Comparison of ENCODE assay signal across 9 cellular contexts in the genomic region with DNA sequence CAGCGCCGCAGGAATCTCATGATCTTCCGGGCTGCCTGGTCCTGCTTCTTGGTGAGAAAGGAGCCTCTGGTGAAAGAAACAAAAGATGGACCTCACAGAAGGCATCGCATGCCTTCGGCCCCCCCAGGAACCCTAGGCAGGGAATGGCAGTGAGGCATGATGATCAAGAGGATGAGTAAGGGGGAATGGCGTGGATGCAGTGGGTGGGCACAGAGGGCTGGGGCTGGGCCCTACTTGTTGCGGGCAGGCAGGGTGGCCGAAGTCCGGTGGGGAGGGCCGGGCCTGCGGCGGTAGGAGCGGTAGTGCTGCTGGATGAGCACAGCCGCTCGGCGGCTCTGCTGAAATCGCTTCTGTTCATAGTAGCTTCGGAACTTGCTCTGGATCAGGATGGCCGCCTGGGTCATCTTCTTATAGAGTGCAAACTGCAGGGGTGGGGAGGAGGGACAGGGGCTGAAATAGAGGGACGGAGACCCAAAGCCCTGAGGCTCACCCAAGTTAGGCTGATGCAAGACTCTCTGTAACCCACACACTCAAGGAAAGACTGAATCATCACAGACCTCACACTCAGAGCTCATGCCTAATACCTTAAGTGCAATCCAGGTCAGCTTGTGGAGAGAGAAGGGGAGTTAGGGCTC. TPM values are rescaled to one million over a fixed set of nuclear protein-coding genes. Genes with fewer than 3 reads are reported as not detected.
DNase-seq lines count a peak whose midpoint lies in the region; ATAC-seq and TF ChIP-seq lines count a peak whose summit lies in the region.
"Had no signal": no experiment of that assay in that cellular context is flagged by ENCODE, and none has a peak within 500 bp of the region (broad histone marks: within the 10 kb centered on the region; RNA-seq: fewer than 3 reads in every experiment).

No MANE protein-coding gene starts in this region.

- in situ Hi-C loops in GM23248 (cut with MboI), result no loop called here

- H3K4me3 ChIP-seq in GM23248, result peak overlapping the region; percentile 85
- H3K4me3 ChIP-seq in foreskin fibroblast (ENCODE audit: low read depth in 1 of 2, low read length in 2 of 2), result peak overlapping the region; percentile 69 to 91

- DNase-seq in GM23248, result peak; percentile 93
- DNase-seq in activated CD4-positive, CD25-positive, alpha-beta regulatory T cell treated with anti-CD3 and anti-CD28 coated beads, Interleukin-2, amount 50 U/mL, for 72 hours, result peak; percentile 47
- peak; percentile 78 to 92 for DNase-seq in foreskin fibroblast
- DNase-seq in stimulated activated CD4-positive, alpha-beta T cell treated with anti-CD3 and anti-CD28 coated beads, Interleukin-12 subunit alpha, Interleukin-12 subunit beta, amount 100 ng/mL, for 4 hours, result peak; percentile 35
- DNase-seq in NCI-H1105 treated with DMSO at 0.1 percent for 48 hours (lab: John Stamatoyannopoulos, UW), result no peak
- DNase-seq in HuH-7.5 (ENCODE audit: low spot score), result no peak

- H3F3A ChIP-seq in GM23248 (ENCODE audit: insufficient read depth), result peaks cover 45% of the 10 kb centered on the region

- H3K27me3 ChIP-seq in GM23248 (replicated peaks; ENCODE audit: insufficient read depth), result no peaks in the 10 kb centered on the region

- WGBS in GM23248 (ENCODE audit: low coverage in 1 of 2, low lambda C conversion rate in 2 of 2, missing lambda C conversion rate in 2 of 2), 2 experiments, result 80% methylated on average over 16 to 20 of the region's 20 CpGs

- H3K27ac ChIP-seq in 22Rv1 (peak overlapping the region; percentile 96), GM23248 (peak overlapping the region; percentile 96)

- no peak for TF ChIP-seq CTCF in 22Rv1 (IDR thresholded peaks at IDR 0.05)
- no peak for TF ChIP-seq CTCF in foreskin fibroblast (IDR thresholded peaks at IDR 0.05; ENCODE audit: low read depth, low read length)

- H3K79me2 ChIP-seq in GM23248 (ENCODE audit: insufficient read depth), result peaks cover 20% of the 10 kb centered on the region

- peak overlapping the region; percentile 91 for H3K9ac ChIP-seq in GM23248

- H3K9me3 ChIP-seq in GM23248 (ENCODE audit: low read depth), result no peaks in the 10 kb centered on the region

- no peaks in the 10 kb centered on the region for H3K36me3 ChIP-seq in GM23248 (ENCODE audit: low read depth)

- peak overlapping the region; percentile 87 for H3K4me2 ChIP-seq in GM23248 (ENCODE audit: unreplicated experiment)

- no peaks in the 10 kb centered on the region for H3K9me2 ChIP-seq in GM23248 (ENCODE audit: insufficient read depth)

- peaks cover 24% of the 10 kb centered on the region for H3K4me1 ChIP-seq in GM23248 (ENCODE audit: insufficient read depth)

- no peak overlapping the region for H2AFZ ChIP-seq in GM23248

- no peak for ATAC-seq in GM19324 (IDR thresholded peaks at IDR 0.05; ENCODE audit: low FRiP score, unreplicated experiment)

- no peaks in the 10 kb centered on the region for H4K20me1 ChIP-seq in GM23248 (ENCODE audit: insufficient read depth)

RNA-seq across cellular contexts. Expression of gene SPAG7, which starts 1.4 kb away (rescaled TPM):
- total RNA-seq in GM23248 (2014; rRNA removed; shearing (Covaris generic)), result 39.1 and 43.1 TPM in 2 replicates
- polyA plus RNA-seq in GM23248 (2016; fragmentation: Nextera tagmentation; extraction: Ambion mirVana), result 97.7 and 107 TPM in 2 replicates

RNA-seq across cellular contexts. Expression of gene ENO3, which starts 18.1 kb away (rescaled TPM):
- total RNA-seq in GM23248 (2014; rRNA removed; shearing (Covaris generic)), result 0.38 and 1.2 TPM in 2 replicates
- 3.2 and 4.1 TPM in 2 replicates for polyA plus RNA-seq in GM23248 (2016; fragmentation: Nextera tagmentation; extraction: Ambion mirVana)

RNA-seq across cellular contexts. Expression of gene CAMTA2, which starts 18.4 kb away (rescaled TPM):
- total RNA-seq in GM23248 (2014; rRNA removed; shearing (Covaris generic)), result 4.8 and 10.1 TPM in 2 replicates
- polyA plus RNA-seq in GM23248 (2016; fragmentation: Nextera tagmentation; extraction: Ambion mirVana), result 26.5 and 28.8 TPM in 2 replicates

RNA-seq across cellular contexts. Expression of gene PFN1, which starts 20.7 kb away (rescaled TPM):
- 621 and 886 TPM in 2 replicates for total RNA-seq in GM23248 (2014; rRNA removed; shearing (Covaris generic))
- 2,247 and 2,282 TPM in 2 replicates for polyA plus RNA-seq in GM23248 (2016; fragmentation: Nextera tagmentation; extraction: Ambion mirVana)

RNA-seq across cellular contexts. Expression of gene INCA1, which starts 28.3 kb away (rescaled TPM):
- 0.32 and 1.0 TPM in 2 replicates for total RNA-seq in GM23248 (2014; rRNA removed; shearing (Covaris generic))
- polyA plus RNA-seq in GM23248 (2016; fragmentation: Nextera tagmentation; extraction: Ambion mirVana), result 0.51 and 1.2 TPM in 2 replicates
- total RNA-seq: mononuclear cell had no signal

Comparison
In these comparisons a context has a peak if more than half of its experiments do, and no peak if none do; other contexts are left out.
1. DNase-seq: peak in GM23248 (single experiment), activated CD4-positive, CD25-positive, alpha-beta regulatory T cell treated with anti-CD3 and anti-CD28 coated beads, Interleukin-2, amount 50 U/mL, for 72 hours (single experiment), foreskin fibroblast (2 of 2) and stimulated activated CD4-positive, alpha-beta T cell treated with anti-CD3 and anti-CD28 coated beads, Interleukin-12 subunit alpha, Interleukin-12 subunit beta, amount 100 ng/mL, for 4 hours (single experiment); none in NCI-H1105 treated with DMSO at 0.1 percent for 48 hours (single experiment) and HuH-7.5 (single experiment).